ENCODE assay signal across 14 cellular contexts in genomic region chr11:72036687-72037086, GRCh38. TPM values are rescaled to one million over a fixed set of nuclear protein-coding genes. Genes with fewer than 3 reads are reported as not detected.
DNase-seq lines count a peak whose midpoint lies in the region; ATAC-seq and TF ChIP-seq lines count a peak whose summit lies in the region.
"Had no signal": no experiment of that assay in that cellular context is flagged by ENCODE, and none has a peak within 500 bp of the region (broad histone marks: within the 10 kb centered on the region; RNA-seq: fewer than 3 reads in every experiment).

No MANE protein-coding gene starts in this region.

- H3K27ac Mint-ChIP-seq in activated naive CD4-positive, alpha-beta T cell treated with anti-CD3 and anti-CD28 coated beads for 36 hours, result peak overlapping the region; percentile 3

- H3K27ac ChIP-seq in esophagus muscularis mucosa (replicated peaks in 1 of 4) (peak overlapping the region; percentile 95 to 97 (median 96)), thymus (ENCODE audit: low read depth) (peak overlapping the region; percentile 25)
- H3K27ac ChIP-seq: HL-60 had no signal

- no peak for DNase-seq in activated naive CD4-positive, alpha-beta T cell treated with anti-CD3 and anti-CD28 coated beads for 36 hours
- DNase-seq in activated naive CD4-positive, alpha-beta T cell (lab: John Stamatoyannopoulos, UW), result no peak
- DNase-seq in NCI-H69 (lab: John Stamatoyannopoulos, UW) (peak; percentile 75), esophagus muscularis mucosa (ENCODE audit: extremely low spot score) (no peak), T-helper 1 cell (no peak), EL (no peak)
- DNase-seq: activated T-cell treated with anti-CD3 and anti-CD28 coated beads for 4 hours; DMS 273 treated with DMSO at 0.1 percent for 48 hours; NCI-H2029 treated with DMSO at 0.1 percent for 48 hours; stimulated activated naive CD8-positive, alpha-beta T cell treated with anti-CD3 and anti-CD28 coated beads, Interleukin-15, amount 100 ng/mL, for 72 hours had no signal

- no peak for TF ChIP-seq CTCF in esophagus muscularis mucosa (IDR thresholded peaks at IDR 0.05)

- CTCF ChIA-PET in activated naive CD4-positive, alpha-beta T cell treated with anti-CD3 and anti-CD28 coated beads for 36 hours (lab: Charles Lee), result interaction anchor here (0.7 to 2.7 kb wide), 2 partner anchors 11 to 13 kb away, joined by 3 to 14 read pairs; no protein-coding TSS in a partner anchor

- no peak for ATAC-seq in GM18870 (IDR thresholded peaks at IDR 0.05; ENCODE audit: unreplicated experiment)
- ATAC-seq: stimulated activated naive CD8-positive, alpha-beta T cell treated with anti-CD3 and anti-CD28 coated beads, Interleukin-15, amount 100 ng/mL, for 72 hours had no signal

- no peak overlapping the region for H3K4me3 Mint-ChIP-seq in activated naive CD4-positive, alpha-beta T cell treated with anti-CD3 and anti-CD28 coated beads for 36 hours

- peaks cover 22 to 42% (median 35%) of the 10 kb centered on the region in 4 donors for H3K36me3 ChIP-seq in esophagus muscularis mucosa
- H3K36me3 ChIP-seq in thymus (ENCODE audit: control insufficient read depth, insufficient read depth), result peaks cover 29% of the 10 kb centered on the region

- H3K4me1 ChIP-seq in esophagus muscularis mucosa, result peaks cover 69 to 88% (median 82%) of the 10 kb centered on the region in 4 donors
- peaks cover 32% of the 10 kb centered on the region for H3K4me1 ChIP-seq in thymus (ENCODE audit: control insufficient read depth, insufficient read depth, low read length)

- H3K4me1 Mint-ChIP-seq in activated naive CD4-positive, alpha-beta T cell treated with anti-CD3 and anti-CD28 coated beads for 36 hours (ENCODE audit: low read depth), result peaks cover 29% of the 10 kb centered on the region

- H3K36me3 Mint-ChIP-seq in activated naive CD4-positive, alpha-beta T cell treated with anti-CD3 and anti-CD28 coated beads for 36 hours (ENCODE audit: low read depth), result peaks cover 26% of the 10 kb centered on the region

- no peaks in the 10 kb centered on the region for H3K27me3 Mint-ChIP-seq in activated naive CD4-positive, alpha-beta T cell treated with anti-CD3 and anti-CD28 coated beads for 36 hours (ENCODE audit: low read depth)
- H3K27me3 Mint-ChIP-seq: stimulated activated naive CD8-positive, alpha-beta T cell treated with anti-CD3 and anti-CD28 coated beads, Interleukin-15, amount 100 ng/mL, for 72 hours had no signal

- TF ChIP-seq POLR2A in esophagus muscularis mucosa (IDR thresholded peaks at IDR 0.05; ENCODE audit: low read depth), result no peak

- no peaks in the 10 kb centered on the region for H3K9me3 Mint-ChIP-seq in activated naive CD4-positive, alpha-beta T cell treated with anti-CD3 and anti-CD28 coated beads for 36 hours
- H3K9me3 Mint-ChIP-seq: stimulated activated naive CD8-positive, alpha-beta T cell treated with anti-CD3 and anti-CD28 coated beads, Interleukin-15, amount 100 ng/mL, for 72 hours had no signal

- 49% methylated on average over 3 of the region's 3 CpGs for WGBS in esophagus muscularis mucosa
- 79% methylated on average over 3 of the region's 3 CpGs for WGBS in thymus

- H3K27me3 ChIP-seq in esophagus muscularis mucosa (no peaks in the 10 kb centered on the region), thymus (ENCODE audit: control insufficient read depth, insufficient read depth) (no peaks in the 10 kb centered on the region)

- no peak overlapping the region for H3K4me3 ChIP-seq in esophagus muscularis mucosa
- no peak overlapping the region for H3K4me3 ChIP-seq in thymus (ENCODE audit: low read length)
- H3K4me3 ChIP-seq: HAP-1 had no signal

- H3K9me3 ChIP-seq in esophagus muscularis mucosa, result no peaks in the 10 kb centered on the region
- no peaks in the 10 kb centered on the region for H3K9me3 ChIP-seq in thymus (ENCODE audit: control insufficient read depth)
- H3K9me3 ChIP-seq: HAP-1 had no signal

- TF ChIP-seq EP300 in esophagus muscularis mucosa (IDR thresholded peaks at IDR 0.05), result no peak

- intact Hi-C loops in activated naive CD4-positive, alpha-beta T cell treated with anti-CD3 and anti-CD28 coated beads for 36 hours (cut with micrococcal nuclease), result no loop called here
- intact Hi-C loops in esophagus muscularis mucosa (cut with DNase I), result no loop called here

RNA-seq across cellular contexts. Expression of gene IL18BP, which starts 38.0 kb away (rescaled TPM):
- 1 to 10 TPM; 4.1 to 5.4 TPM for total RNA-seq in activated naive CD4-positive, alpha-beta T cell treated with anti-CD3 and anti-CD28 coated beads for 36 hours
- total RNA-seq in esophagus muscularis mucosa, result 1 to 10 TPM; 2.7 to 9.4 (median 5.9) TPM
- polyA plus RNA-seq in thymus, result 10.8 TPM

RNA-seq across cellular contexts. Expression of gene NUMA1, which starts 43.7 kb away (rescaled TPM):
- 100 to 1,000 TPM; 189 to 194 TPM for total RNA-seq in activated naive CD4-positive, alpha-beta T cell treated with anti-CD3 and anti-CD28 coated beads for 36 hours
- 100 to 1,000 TPM; 214 to 328 (median 272) TPM for total RNA-seq in esophagus muscularis mucosa
- polyA plus RNA-seq in thymus, result 210 TPM

RNA-seq across cellular contexts. Expression of gene LRRC51, which starts 44.0 kb away (rescaled TPM):
- total RNA-seq in activated naive CD4-positive, alpha-beta T cell treated with anti-CD3 and anti-CD28 coated beads for 36 hours, result 1 to 10 TPM; 6.8 to 8.3 TPM
- 10 to 100 TPM in 1 of 4 donors, 1 to 10 TPM in 3; 9.1 to 10.0 (median 9.2) TPM for total RNA-seq in esophagus muscularis mucosa
- 5.3 TPM for polyA plus RNA-seq in thymus
